ENCODE assay signal across 1 cellular context in genomic region chr6:142942805-142943227, GRCh38.
TF ChIP-seq lines count a peak whose summit lies in the region.

No MANE protein-coding gene starts in this region.

TF ChIP-seq in GM23338, 12 proteins besides CTCF, POLR2A, EP300 and RAD21 (continued from another document):
- TF ChIP-seq, protein P1, sequence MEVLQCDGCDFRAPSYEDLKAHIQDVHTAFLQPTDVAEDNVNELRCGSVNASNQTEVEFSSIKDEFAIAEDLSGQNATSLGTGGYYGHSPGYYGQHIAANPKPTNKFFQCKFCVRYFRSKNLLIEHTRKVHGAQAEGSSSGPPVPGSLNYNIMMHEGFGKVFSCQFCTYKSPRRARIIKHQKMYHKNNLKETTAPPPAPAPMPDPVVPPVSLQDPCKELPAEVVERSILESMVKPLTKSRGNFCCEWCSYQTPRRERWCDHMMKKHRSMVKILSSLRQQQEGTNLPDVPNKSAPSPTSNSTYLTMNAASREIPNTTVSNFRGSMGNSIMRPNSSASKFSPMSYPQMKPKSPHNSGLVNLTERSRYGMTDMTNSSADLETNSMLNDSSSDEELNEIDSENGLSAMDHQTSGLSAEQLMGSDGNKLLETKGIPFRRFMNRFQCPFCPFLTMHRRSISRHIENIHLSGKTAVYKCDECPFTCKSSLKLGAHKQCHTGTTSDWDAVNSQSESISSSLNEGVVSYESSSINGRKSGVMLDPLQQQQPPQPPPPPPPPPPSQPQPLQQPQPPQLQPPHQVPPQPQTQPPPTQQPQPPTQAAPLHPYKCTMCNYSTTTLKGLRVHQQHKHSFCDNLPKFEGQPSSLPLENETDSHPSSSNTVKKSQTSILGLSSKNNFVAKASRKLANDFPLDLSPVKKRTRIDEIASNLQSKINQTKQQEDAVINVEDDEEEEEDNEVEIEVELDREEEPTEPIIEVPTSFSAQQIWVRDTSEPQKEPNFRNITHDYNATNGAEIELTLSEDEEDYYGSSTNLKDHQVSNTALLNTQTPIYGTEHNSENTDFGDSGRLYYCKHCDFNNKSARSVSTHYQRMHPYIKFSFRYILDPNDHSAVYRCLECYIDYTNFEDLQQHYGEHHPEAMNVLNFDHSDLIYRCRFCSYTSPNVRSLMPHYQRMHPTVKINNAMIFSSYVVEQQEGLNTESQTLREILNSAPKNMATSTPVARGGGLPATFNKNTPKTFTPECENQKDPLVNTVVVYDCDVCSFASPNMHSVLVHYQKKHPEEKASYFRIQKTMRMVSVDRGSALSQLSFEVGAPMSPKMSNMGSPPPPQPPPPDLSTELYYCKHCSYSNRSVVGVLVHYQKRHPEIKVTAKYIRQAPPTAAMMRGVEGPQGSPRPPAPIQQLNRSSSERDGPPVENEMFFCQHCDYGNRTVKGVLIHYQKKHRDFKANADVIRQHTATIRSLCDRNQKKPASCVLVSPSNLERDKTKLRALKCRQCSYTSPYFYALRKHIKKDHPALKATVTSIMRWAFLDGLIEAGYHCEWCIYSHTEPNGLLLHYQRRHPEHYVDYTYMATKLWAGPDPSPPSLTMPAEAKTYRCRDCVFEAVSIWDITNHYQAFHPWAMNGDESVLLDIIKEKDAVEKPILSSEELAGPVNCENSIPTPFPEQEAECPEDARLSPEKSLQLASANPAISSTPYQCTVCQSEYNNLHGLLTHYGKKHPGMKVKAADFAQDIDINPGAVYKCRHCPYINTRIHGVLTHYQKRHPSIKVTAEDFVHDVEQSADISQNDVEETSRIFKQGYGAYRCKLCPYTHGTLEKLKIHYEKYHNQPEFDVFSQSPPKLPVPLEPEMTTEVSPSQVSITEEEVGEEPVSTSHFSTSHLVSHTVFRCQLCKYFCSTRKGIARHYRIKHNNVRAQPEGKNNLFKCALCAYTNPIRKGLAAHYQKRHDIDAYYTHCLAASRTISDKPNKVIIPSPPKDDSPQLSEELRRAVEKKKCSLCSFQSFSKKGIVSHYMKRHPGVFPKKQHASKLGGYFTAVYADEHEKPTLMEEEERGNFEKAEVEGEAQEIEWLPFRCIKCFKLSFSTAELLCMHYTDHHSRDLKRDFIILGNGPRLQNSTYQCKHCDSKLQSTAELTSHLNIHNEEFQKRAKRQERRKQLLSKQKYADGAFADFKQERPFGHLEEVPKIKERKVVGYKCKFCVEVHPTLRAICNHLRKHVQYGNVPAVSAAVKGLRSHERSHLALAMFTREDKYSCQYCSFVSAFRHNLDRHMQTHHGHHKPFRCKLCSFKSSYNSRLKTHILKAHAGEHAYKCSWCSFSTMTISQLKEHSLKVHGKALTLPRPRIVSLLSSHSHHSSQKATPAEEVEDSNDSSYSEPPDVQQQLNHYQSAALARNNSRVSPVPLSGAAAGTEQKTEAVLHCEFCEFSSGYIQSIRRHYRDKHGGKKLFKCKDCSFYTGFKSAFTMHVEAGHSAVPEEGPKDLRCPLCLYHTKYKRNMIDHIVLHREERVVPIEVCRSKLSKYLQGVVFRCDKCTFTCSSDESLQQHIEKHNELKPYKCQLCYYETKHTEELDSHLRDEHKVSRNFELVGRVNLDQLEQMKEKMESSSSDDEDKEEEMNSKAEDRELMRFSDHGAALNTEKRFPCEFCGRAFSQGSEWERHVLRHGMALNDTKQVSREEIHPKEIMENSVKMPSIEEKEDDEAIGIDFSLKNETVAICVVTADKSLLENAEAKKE (CRISPR knock-in tag; IDR thresholded peaks at IDR 0.05) = no peak
- TF ChIP-seq, protein P2, sequence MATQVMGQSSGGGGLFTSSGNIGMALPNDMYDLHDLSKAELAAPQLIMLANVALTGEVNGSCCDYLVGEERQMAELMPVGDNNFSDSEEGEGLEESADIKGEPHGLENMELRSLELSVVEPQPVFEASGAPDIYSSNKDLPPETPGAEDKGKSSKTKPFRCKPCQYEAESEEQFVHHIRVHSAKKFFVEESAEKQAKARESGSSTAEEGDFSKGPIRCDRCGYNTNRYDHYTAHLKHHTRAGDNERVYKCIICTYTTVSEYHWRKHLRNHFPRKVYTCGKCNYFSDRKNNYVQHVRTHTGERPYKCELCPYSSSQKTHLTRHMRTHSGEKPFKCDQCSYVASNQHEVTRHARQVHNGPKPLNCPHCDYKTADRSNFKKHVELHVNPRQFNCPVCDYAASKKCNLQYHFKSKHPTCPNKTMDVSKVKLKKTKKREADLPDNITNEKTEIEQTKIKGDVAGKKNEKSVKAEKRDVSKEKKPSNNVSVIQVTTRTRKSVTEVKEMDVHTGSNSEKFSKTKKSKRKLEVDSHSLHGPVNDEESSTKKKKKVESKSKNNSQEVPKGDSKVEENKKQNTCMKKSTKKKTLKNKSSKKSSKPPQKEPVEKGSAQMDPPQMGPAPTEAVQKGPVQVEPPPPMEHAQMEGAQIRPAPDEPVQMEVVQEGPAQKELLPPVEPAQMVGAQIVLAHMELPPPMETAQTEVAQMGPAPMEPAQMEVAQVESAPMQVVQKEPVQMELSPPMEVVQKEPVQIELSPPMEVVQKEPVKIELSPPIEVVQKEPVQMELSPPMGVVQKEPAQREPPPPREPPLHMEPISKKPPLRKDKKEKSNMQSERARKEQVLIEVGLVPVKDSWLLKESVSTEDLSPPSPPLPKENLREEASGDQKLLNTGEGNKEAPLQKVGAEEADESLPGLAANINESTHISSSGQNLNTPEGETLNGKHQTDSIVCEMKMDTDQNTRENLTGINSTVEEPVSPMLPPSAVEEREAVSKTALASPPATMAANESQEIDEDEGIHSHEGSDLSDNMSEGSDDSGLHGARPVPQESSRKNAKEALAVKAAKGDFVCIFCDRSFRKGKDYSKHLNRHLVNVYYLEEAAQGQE (IDR thresholded peaks at IDR 0.05; ENCODE audit: unreplicated experiment) = no peak
- TF ChIP-seq STAT1 (IDR thresholded peaks at IDR 0.05; ENCODE audit: unreplicated experiment) (no peak), CREB1 (CRISPR knock-in tag; IDR thresholded peaks at IDR 0.05; ENCODE audit: low read depth) (no peak), EZH2 (IDR thresholded peaks at IDR 0.05; ENCODE audit: low read depth, unreplicated experiment) (no peak), JUNB (IDR thresholded peaks at IDR 0.05; ENCODE audit: unreplicated experiment) (no peak), POLR2AphosphoS5 (IDR thresholded peaks at IDR 0.05; ENCODE audit: low read depth) (no peak), NANOG (IDR thresholded peaks at IDR 0.05; ENCODE audit: borderline replicate concordance) (no peak), ZNF114 (CRISPR knock-in tag; IDR thresholded peaks at IDR 0.05) (no peak)
TF ChIP-seq in GM23338: peak in this region for 0.
